In the genomic region with DNA sequence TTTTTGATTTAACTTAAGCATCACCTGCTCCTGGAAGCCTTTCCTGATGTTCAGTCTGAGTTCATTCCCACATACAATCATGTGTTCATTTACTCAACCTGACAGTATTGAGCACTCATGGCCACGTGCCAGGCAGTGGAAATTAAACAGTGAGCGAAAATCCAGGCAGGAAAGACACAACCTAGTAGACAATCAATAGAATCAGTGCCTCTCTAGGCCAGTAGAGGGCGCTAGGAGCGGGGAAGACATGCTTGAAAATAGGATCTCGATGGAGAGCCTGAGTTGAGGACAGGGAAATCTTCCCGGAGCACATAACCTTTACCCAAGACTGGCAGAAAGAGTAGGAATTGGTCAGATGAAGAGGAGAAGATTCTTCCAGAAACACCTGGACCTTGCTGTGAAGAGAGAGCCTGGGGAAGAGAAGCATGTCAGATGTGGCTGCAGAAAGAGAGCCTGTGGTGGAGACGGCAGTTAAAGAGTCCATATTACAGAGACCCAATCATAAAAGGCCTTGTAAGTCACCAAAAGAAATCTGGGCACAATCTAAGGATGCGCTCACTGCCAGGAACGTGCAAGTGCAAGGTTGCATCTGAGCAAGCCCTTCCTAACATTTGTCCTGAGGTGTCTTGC, we compare ENCODE assay signal across 8 cellular contexts.
DNase-seq lines count a peak whose midpoint lies in the region; ATAC-seq, FAIRE-seq and TF ChIP-seq lines count a peak whose summit lies in the region.

No MANE protein-coding gene starts in this region.

- ATAC-seq in GM18868 (IDR thresholded peaks at IDR 0.05; ENCODE audit: unreplicated experiment): peak; percentile 70
- peak; percentile 51; the same call in 2 of the 3 replicates for ATAC-seq in GM12878
- no peak for ATAC-seq in HG03521 (IDR thresholded peaks at IDR 0.05; ENCODE audit: unreplicated experiment)

- in situ Hi-C loops in GM12878 (cut with MboI): no loop called here

- CTCF ChIA-PET in GM12878 (lab: Yijun Ruan, JAX): interaction anchor here (0.7 to 3.1 kb wide), 8 partner anchors 14 to 653 kb away, joined by 3 to 14 read pairs (median 4); no protein-coding TSS in a partner anchor

- H3K27me3 ChIP-seq in OCI-LY3 (ENCODE audit: low read depth, low read length) (peaks cover 3% of the 10 kb centered on the region; the same call in 1 of the 2 replicates), GM12878 (replicated peaks in 1 of 2; ENCODE audit: control insufficient read depth in 2 of 2, insufficient read depth in 2 of 2, low read length in 1 of 2) (no peaks in the 10 kb centered on the region)

- H3K9me3 ChIP-seq in OCI-LY3 (ENCODE audit: insufficient read depth, low read length) (no peaks in the 10 kb centered on the region), GM12878 (replicated peaks; ENCODE audit: control insufficient read depth, insufficient read depth, low read length) (no peaks in the 10 kb centered on the region)

- POLR2A ChIA-PET in GM12878 (lab: Charles Lee): no interaction called here

- 21% methylated on average over 9 of the region's 9 CpGs for WGBS in GM12878 (ENCODE audit: insufficient coverage, insufficient replicate concordance, low lambda C conversion rate, missing lambda C conversion rate)

- TF ChIP-seq RAD21 in GM12878 (IDR thresholded peaks at IDR 0.05; ENCODE audit: insufficient read depth, low read depth, low read length): peak; percentile 57

- RAD21 ChIA-PET in GM12878 (lab: Charles Lee; ENCODE audit: unreplicated experiment): interaction anchor here (0.8 to 1.4 kb wide), 2 partner anchors 653 to 677 kb away, joined by 3 read pairs; no protein-coding TSS in a partner anchor

- intact Hi-C loops in GM12878 (cut with micrococcal nuclease; ENCODE audit: unreplicated experiment): loop anchor here (5.0 kb wide), 2 partner anchors 527 to 652 kb away; no protein-coding TSS in a partner anchor

- H3K36me3 ChIP-seq in OCI-LY3 (replicated peaks; ENCODE audit: low read depth, low read length) (no peaks in the 10 kb centered on the region), GM12878 (ENCODE audit: control insufficient read depth in 2 of 2, insufficient read depth in 2 of 2, low read length in 1 of 2) (no peaks in the 10 kb centered on the region)

- FAIRE-seq in GM12878 (lab: Jason Lieb, UNC): peak; percentile 41

- no peaks in the 10 kb centered on the region for H4K20me1 ChIP-seq in OCI-LY3 (ENCODE audit: insufficient read depth, low read length)
- H4K20me1 ChIP-seq in GM12878 (ENCODE audit: control insufficient read depth, insufficient read depth): no peaks in the 10 kb centered on the region

- SMC1A ChIA-PET in GM12878 (lab: Charles Lee; ENCODE audit: uncharacterized antibody, unreplicated experiment): no interaction called here

- DNase-seq in Ammon's horn (ENCODE audit: low spot score): peak; percentile 65
- DNase-seq in GM12878 (ENCODE audit: low read depth, low spot score): no peak
- peak; percentile 75 for DNase-seq in islet precursor cell
- DNase-seq in stimulated activated CD8-positive, alpha-beta memory T cell treated with anti-CD3 and anti-CD28 coated beads, Interleukin-7, amount 100 ng/mL, for 24 hours (ENCODE audit: low read depth): peak; percentile 4
- DNase-seq in NCI-H187 (lab: John Stamatoyannopoulos, UW): no peak

- H3K79me2 ChIP-seq in OCI-LY3 (ENCODE audit: low read length) (no peaks in the 10 kb centered on the region), GM12878 (ENCODE audit: control insufficient read depth, insufficient read depth, low read length) (no peaks in the 10 kb centered on the region)

- TF ChIP-seq EP300 in GM12878 (IDR thresholded peaks at IDR 0.05; ENCODE audit: borderline replicate concordance in 1 of 2, control insufficient read depth in 1 of 2, low read depth in 2 of 2, low read length in 2 of 2): no peak

- TF ChIP-seq POLR2A in GM12878 (IDR thresholded peaks at IDR 0.05; ENCODE audit: low read depth, low read length): no peak

- H3K4me3 ChIP-seq in OCI-LY3 (ENCODE audit: low read length) (no peak overlapping the region), GM12878 (no peak overlapping the region)

- H3K27ac ChIP-seq in OCI-LY3 (ENCODE audit: low read length) (no peak overlapping the region), GM12878 (ENCODE audit: control insufficient read depth, insufficient read depth) (no peak overlapping the region)

- no TSS peak for BruUV-seq in GM12878 (replicated peaks; lab: Mats Ljungman, UMichigan)

- no peak overlapping the region for H2AFZ ChIP-seq in OCI-LY3 (ENCODE audit: low read depth, low read length)
- no peak overlapping the region for H2AFZ ChIP-seq in GM12878 (ENCODE audit: control insufficient read depth, low read depth, low read length)

- H3K4me1 ChIP-seq in OCI-LY3 (ENCODE audit: low read length) (no peaks in the 10 kb centered on the region), GM12878 (ENCODE audit: control insufficient read depth, insufficient read depth, low read length) (no peaks in the 10 kb centered on the region)

- H3K4me2 ChIP-seq in OCI-LY3 (ENCODE audit: low read length) (no peak overlapping the region), GM12878 (ENCODE audit: control insufficient read depth, insufficient read depth) (no peak overlapping the region)

- no peak overlapping the region for H3K9ac ChIP-seq in OCI-LY3 (ENCODE audit: low read length)
- no peak overlapping the region for H3K9ac ChIP-seq in GM12878 (ENCODE audit: control insufficient read depth, insufficient read depth, low read length)

- peak; percentile 72 for TF ChIP-seq CTCF in OCI-LY3 (IDR thresholded peaks at IDR 0.05; ENCODE audit: low read depth, low read length)
- peak; percentile 55 to 68 (median 65) for TF ChIP-seq CTCF in GM12878 (IDR thresholded peaks at IDR 0.05 in 2 of 3, conservative IDR thresholded peaks at IDR 0.05 in 1 of 3; ENCODE audit: control insufficient read depth in 2 of 3, extremely low read depth in 1 of 3, insufficient read depth in 1 of 3, low read depth in 3 of 3, low read length in 3 of 3)

TF ChIP-seq in GM12878, 131 proteins besides CTCF, POLR2A, EP300 and RAD21:
- no peak for TF ChIP-seq DPF2 (IDR thresholded peaks at IDR 0.05)
- TF ChIP-seq SMC3 (IDR thresholded peaks at IDR 0.05; ENCODE audit: borderline replicate concordance, low read length): peak; percentile 50; the same call in 1 of the 2 replicates

Comparison
In these comparisons a context has a peak if more than half of its experiments do, and no peak if none do; other contexts are left out.
1. DNase-seq: peak in Ammon's horn (single experiment), islet precursor cell (single experiment) and stimulated activated CD8-positive, alpha-beta memory T cell treated with anti-CD3 and anti-CD28 coated beads, Interleukin-7, amount 100 ng/mL, for 24 hours (single experiment); none in GM12878 (single experiment) and NCI-H187 (0 of 2).